28 cellular contexts compared by ENCODE assay signal in the genomic region with DNA sequence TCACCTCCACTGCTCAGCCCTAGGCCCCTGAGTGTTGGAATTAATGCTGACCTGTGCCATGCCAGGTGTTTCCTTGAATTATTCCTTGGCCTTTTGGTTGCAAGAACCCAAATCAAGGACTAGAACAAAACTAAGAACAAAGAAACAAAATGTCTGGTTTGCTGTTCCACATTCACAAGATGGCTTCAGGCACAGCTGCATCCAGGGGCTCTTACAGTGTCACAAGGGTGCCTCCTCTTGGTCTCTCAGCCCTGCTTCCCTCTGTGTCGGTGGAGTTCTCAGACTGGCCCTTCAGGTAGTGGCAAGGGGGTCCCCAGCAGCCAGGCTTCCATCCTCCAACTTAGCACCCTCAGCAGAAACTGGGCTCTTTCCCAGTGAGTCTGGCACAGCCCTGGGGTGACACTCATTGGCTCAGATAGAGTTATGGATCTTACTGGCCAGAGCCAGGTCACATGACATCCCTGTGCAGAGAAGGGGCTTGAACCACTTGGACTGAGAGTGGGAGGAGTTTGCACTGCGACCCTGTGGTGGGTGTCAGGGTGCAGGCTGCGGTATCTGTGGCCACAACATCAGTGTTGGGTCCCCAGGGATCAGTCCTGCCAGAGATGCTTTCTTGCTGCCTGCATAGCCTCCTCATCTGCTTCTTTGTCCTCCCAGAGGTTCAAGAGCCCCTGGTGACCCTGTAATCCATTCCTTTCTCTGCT.
"Had no signal": no experiment of that assay in that cellular context is flagged by ENCODE, and none has a peak within 500 bp of the region (broad histone marks: within the 10 kb centered on the region; RNA-seq: fewer than 3 reads in every experiment).

No MANE protein-coding gene starts in this region.

- DNase-seq: activated CD4-positive, alpha-beta T cell treated with anti-CD3 and anti-CD28 coated beads for 36 hours; activated CD8-positive, alpha-beta memory T cell treated with anti-CD3 and anti-CD28 coated beads, Interleukin-2, amount 50 U/mL, for 4 hours; activated CD8-positive, alpha-beta T cell treated with anti-CD3 and anti-CD28 coated beads for 36 hours; activated effector memory CD4-positive, alpha-beta T cell treated with Interleukin-2 at 50 U/mL for 16 hours; activated naive CD4-positive, alpha-beta T cell treated with Interleukin-2 at 50 U/mL for 16 hours; activated naive CD8-positive, alpha-beta T cell treated with anti-CD3 and anti-CD28 coated beads, Interleukin-2, amount 50 U/mL, for 24 hours; activated T-cell treated with anti-CD3 and anti-CD28 coated beads, Interleukin-2, amount 50 U/mL, for 24 hours; amniotic stem cell; Karpas-422; MM.1S; NCI-H1048; NCI-H187 treated with DMSO at 0.1 percent for 48 hours; NCI-H2081 treated with DMSO at 0.1 percent for 48 hours; NCI-H446 treated with DMSO at 0.1 percent for 48 hours; NCI-H524 treated with DMSO at 0.1 percent for 48 hours; NCI-H748 treated with DMSO at 0.1 percent for 48 hours; RPMI8226; SHP77 treated with DMSO at 0.1 percent for 48 hours; T-cell; T-helper 2 cell; T1000 had no signal

- H3K36me3 Mint-ChIP-seq: activated naive CD4-positive, alpha-beta T cell treated with anti-CD3 and anti-CD28 coated beads, Interleukin-2, amount 50 U/mL, for 72 hours; brain; T-cell had no signal

- ATAC-seq: activated CD4-positive, alpha-beta T cell treated with anti-CD3 and anti-CD28 coated beads for 36 hours; activated CD8-positive, alpha-beta T cell treated with anti-CD3 and anti-CD28 coated beads for 36 hours; activated naive CD4-positive, alpha-beta T cell treated with anti-CD3 and anti-CD28 coated beads, Interleukin-2, amount 50 U/mL, for 72 hours; activated naive CD8-positive, alpha-beta T cell treated with anti-CD3 and anti-CD28 coated beads, Interleukin-2, amount 50 U/mL, for 24 hours; T-cell had no signal

- H3K9me3 Mint-ChIP-seq: activated CD8-positive, alpha-beta T cell treated with anti-CD3 and anti-CD28 coated beads for 36 hours; activated naive CD4-positive, alpha-beta T cell treated with anti-CD3 and anti-CD28 coated beads, Interleukin-2, amount 50 U/mL, for 72 hours; activated naive CD8-positive, alpha-beta T cell treated with anti-CD3 and anti-CD28 coated beads, Interleukin-2, amount 50 U/mL, for 24 hours; activated T-cell treated with anti-CD3 and anti-CD28 coated beads, Interleukin-2, amount 50 U/mL, for 24 hours; activated T-helper 1 cell treated with anti-CD3 and anti-CD28 coated beads, Interleukin-12 subunit alpha, Interleukin-12 subunit beta, Interleukin-2, Interleukin-4 antibody, amounts not matched to agents 30 ng/mL and 10 ng/mL and 1 ng/mL, durations not matched to agents 14 hours and 24 hours and 36 hours; T-cell had no signal

- H3K27me3 ChIP-seq: cardiac muscle cell had no signal

- H3K4me1 Mint-ChIP-seq: activated CD4-positive, alpha-beta T cell treated with anti-CD3 and anti-CD28 coated beads for 36 hours; activated naive CD8-positive, alpha-beta T cell treated with anti-CD3 and anti-CD28 coated beads, Interleukin-2, amount 50 U/mL, for 24 hours; T-cell had no signal

- H3K36me3 ChIP-seq: cardiac muscle cell had no signal

- H3K4me3 Mint-ChIP-seq: activated CD4-positive, alpha-beta T cell treated with anti-CD3 and anti-CD28 coated beads for 36 hours; activated CD8-positive, alpha-beta T cell treated with anti-CD3 and anti-CD28 coated beads for 36 hours; activated naive CD8-positive, alpha-beta T cell treated with anti-CD3 and anti-CD28 coated beads, Interleukin-2, amount 50 U/mL, for 24 hours; activated T-cell treated with anti-CD3 and anti-CD28 coated beads, Interleukin-2, amount 50 U/mL, for 24 hours; activated T-helper 1 cell treated with anti-CD3 and anti-CD28 coated beads, Interleukin-12 subunit alpha, Interleukin-12 subunit beta, Interleukin-2, Interleukin-4 antibody, amounts not matched to agents 30 ng/mL and 10 ng/mL and 1 ng/mL, durations not matched to agents 14 hours and 24 hours and 36 hours; brain; T-cell had no signal

- H3K4me3 ChIP-seq: cardiac muscle cell had no signal

- FAIRE-seq: astrocyte, TTC549 had no signal

- H3K27ac ChIP-seq: cardiac muscle cell, VCaP had no signal

- H3K27ac Mint-ChIP-seq: activated CD4-positive, alpha-beta T cell treated with anti-CD3 and anti-CD28 coated beads for 36 hours; activated CD8-positive, alpha-beta T cell treated with anti-CD3 and anti-CD28 coated beads for 36 hours; activated naive CD4-positive, alpha-beta T cell treated with anti-CD3 and anti-CD28 coated beads, Interleukin-2, amount 50 U/mL, for 72 hours; activated naive CD8-positive, alpha-beta T cell treated with anti-CD3 and anti-CD28 coated beads, Interleukin-2, amount 50 U/mL, for 24 hours; activated T-cell treated with anti-CD3 and anti-CD28 coated beads, Interleukin-2, amount 50 U/mL, for 24 hours; activated T-helper 1 cell treated with anti-CD3 and anti-CD28 coated beads, Interleukin-12 subunit alpha, Interleukin-12 subunit beta, Interleukin-2, Interleukin-4 antibody, amounts not matched to agents 30 ng/mL and 10 ng/mL and 1 ng/mL, durations not matched to agents 14 hours and 24 hours and 36 hours; brain; T-cell had no signal
